In the genomic region with DNA sequence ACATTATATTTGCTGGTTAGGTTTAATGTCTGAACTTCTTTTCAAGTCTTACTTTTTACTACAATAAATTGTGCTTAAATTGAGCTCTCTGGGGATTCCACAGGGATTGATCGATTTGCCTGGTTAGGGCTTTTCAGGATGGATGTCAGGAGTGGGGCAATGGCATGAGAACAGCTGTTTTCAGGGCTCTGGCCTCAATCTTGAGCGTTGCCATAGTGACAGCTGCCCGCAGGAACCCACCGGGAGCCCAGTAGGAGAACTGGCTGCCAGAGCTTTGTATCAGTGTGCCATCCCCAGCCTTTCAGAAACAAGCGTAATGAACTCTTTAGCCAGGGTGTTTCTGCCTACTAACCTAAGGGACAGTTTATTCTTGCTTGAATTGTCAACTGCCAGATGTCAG, we compare ENCODE assay signal across 24 cellular contexts.
DNase-seq lines count a peak whose midpoint lies in the region; ATAC-seq and TF ChIP-seq lines count a peak whose summit lies in the region.
"Had no signal": no experiment of that assay in that cellular context is flagged by ENCODE, and none has a peak within 500 bp of the region (broad histone marks: within the 10 kb centered on the region; RNA-seq: fewer than 3 reads in every experiment).

No MANE protein-coding gene starts in this region.

- no peaks in the 10 kb centered on the region for H3K36me3 Mint-ChIP-seq in neural progenitor cell
- H3K36me3 Mint-ChIP-seq: activated CD8-positive, alpha-beta memory T cell treated with anti-CD3 and anti-CD28 coated beads, Interleukin-2, amount 10 ng/mL, durations not matched to agents 7 days and 5 days; CD4-positive, alpha-beta memory T cell; naive thymus-derived CD4-positive, alpha-beta T cell had no signal

- no peaks in the 10 kb centered on the region for H3F3A ChIP-seq in MM.1S (ENCODE audit: insufficient read depth, low read length)
- peaks cover 37% of the 10 kb centered on the region for H3F3A ChIP-seq in neural progenitor cell (ENCODE audit: low read depth)

- H4K20me1 ChIP-seq in MM.1S (ENCODE audit: insufficient read depth, low read length), result no peaks in the 10 kb centered on the region
- H4K20me1 ChIP-seq in neural progenitor cell (ENCODE audit: low read depth), result no peaks in the 10 kb centered on the region

- 82 to 92% methylated on average over 5 of the region's 5 CpGs for WGBS in sigmoid colon, 2 donors

- H3K9ac ChIP-seq in MM.1S (ENCODE audit: low read length), result no peak overlapping the region
- no peak overlapping the region for H3K9ac ChIP-seq in neural progenitor cell

- no peak for ATAC-seq in GM21447 (IDR thresholded peaks at IDR 0.05; ENCODE audit: unreplicated experiment)
- ATAC-seq: activated CD8-positive, alpha-beta memory T cell treated with anti-CD3 and anti-CD28 coated beads, Interleukin-2, amount 10 ng/mL, durations not matched to agents 7 days and 5 days; naive thymus-derived CD4-positive, alpha-beta T cell had no signal

- peaks cover 4% of the 10 kb centered on the region for H3K9me3 Mint-ChIP-seq in neural progenitor cell
- H3K9me3 Mint-ChIP-seq: activated CD4-positive, alpha-beta T cell treated with anti-CD3 and anti-CD28 coated beads, Interleukin-2, amount 10 ng/mL, durations not matched to agents 7 days and 5 days; CD4-positive, alpha-beta memory T cell; naive thymus-derived CD4-positive, alpha-beta T cell had no signal

- peaks cover 4% of the 10 kb centered on the region for H3K27me3 Mint-ChIP-seq in neural progenitor cell (ENCODE audit: insufficient read depth, low read depth)

- intact Hi-C loops in sigmoid colon (cut with DNase I), result no loop called here

- H3K4me1 Mint-ChIP-seq in neural progenitor cell, result peaks cover 45% of the 10 kb centered on the region
- H3K4me1 Mint-ChIP-seq: activated CD4-positive, alpha-beta T cell treated with anti-CD3 and anti-CD28 coated beads, Interleukin-2, amount 10 ng/mL, durations not matched to agents 7 days and 5 days; activated CD8-positive, alpha-beta memory T cell treated with anti-CD3 and anti-CD28 coated beads, Interleukin-2, amount 10 ng/mL, durations not matched to agents 7 days and 5 days; CD4-positive, alpha-beta memory T cell; naive thymus-derived CD4-positive, alpha-beta T cell had no signal

- H3K4me3 Mint-ChIP-seq in neural progenitor cell, result peak overlapping the region; percentile 28
- H3K4me3 Mint-ChIP-seq: activated CD4-positive, alpha-beta T cell treated with anti-CD3 and anti-CD28 coated beads, Interleukin-2, amount 10 ng/mL, durations not matched to agents 7 days and 5 days; activated CD8-positive, alpha-beta memory T cell treated with anti-CD3 and anti-CD28 coated beads, Interleukin-2, amount 10 ng/mL, durations not matched to agents 7 days and 5 days; CD4-positive, alpha-beta memory T cell; naive thymus-derived CD4-positive, alpha-beta T cell had no signal

- H3K79me2 ChIP-seq in MM.1S (ENCODE audit: low read length) (no peaks in the 10 kb centered on the region), neural progenitor cell (ENCODE audit: low read depth) (no peaks in the 10 kb centered on the region)

- no peaks in the 10 kb centered on the region for H3K36me3 ChIP-seq in MM.1S (replicated peaks; ENCODE audit: insufficient read depth, low read length)
- H3K36me3 ChIP-seq in neural progenitor cell, result no peaks in the 10 kb centered on the region
- no peaks in the 10 kb centered on the region for H3K36me3 ChIP-seq in sigmoid colon
- H3K36me3 ChIP-seq: left ventricle myocardium inferior, stomach, thyroid gland, vagina, WERI-Rb-1 had no signal

- no peak for TF ChIP-seq POLR2A in sigmoid colon (IDR thresholded peaks at IDR 0.05)

- no peaks in the 10 kb centered on the region for H3K9me2 ChIP-seq in MM.1S (replicated peaks; ENCODE audit: insufficient read depth, low read length)

- H3K4me3 ChIP-seq in MM.1S (ENCODE audit: low read length) (no peak overlapping the region), neural progenitor cell (no peak overlapping the region), sigmoid colon (no peak overlapping the region)
- H3K4me3 ChIP-seq: left ventricle myocardium inferior, stomach, thyroid gland, vagina had no signal

- H3K4me2 ChIP-seq in MM.1S (ENCODE audit: low read depth, low read length) (peak overlapping the region; percentile 38; the same call in 1 of the 2 replicates), neural progenitor cell (peak overlapping the region; percentile 15)

- H3K4me1 ChIP-seq in MM.1S (ENCODE audit: low read length) (peaks cover 23% of the 10 kb centered on the region), neural progenitor cell (peaks cover 52% of the 10 kb centered on the region), sigmoid colon (no peaks in the 10 kb centered on the region)
- H3K4me1 ChIP-seq: stomach, vagina had no signal

- H3K9me3 ChIP-seq in MM.1S (replicated peaks; ENCODE audit: insufficient read depth, low read length) (no peaks in the 10 kb centered on the region), neural progenitor cell (ENCODE audit: low read depth) (no peaks in the 10 kb centered on the region), sigmoid colon (no peaks in the 10 kb centered on the region)
- H3K9me3 ChIP-seq: left ventricle myocardium inferior, stomach, thyroid gland, vagina had no signal

- no peak for TF ChIP-seq CTCF in MM.1S (IDR thresholded peaks at IDR 0.05; ENCODE audit: low read length)
- no peak for TF ChIP-seq CTCF in neural progenitor cell (IDR thresholded peaks at IDR 0.05)
- TF ChIP-seq CTCF in sigmoid colon (IDR thresholded peaks at IDR 0.05), result no peak

- H2AFZ ChIP-seq in MM.1S (ENCODE audit: low read length) (peak overlapping the region; percentile 29), neural progenitor cell (replicated peaks) (no peak overlapping the region)

- DNase-seq in NCI-H1694 treated with DMSO at 0.1 percent for 48 hours (lab: John Stamatoyannopoulos, UW) (peak; percentile 28), NCI-H1694 (lab: John Stamatoyannopoulos, UW) (no peak), MM.1S (no peak), ecto neural progenitor cell (ENCODE audit: low spot score) (peak; percentile 58), neural progenitor cell (ENCODE audit: low spot score) (peak; percentile 58), KG1 (lab: John Stamatoyannopoulos, UW) (no peak), sigmoid colon (no peak)
- DNase-seq: activated CD4-positive, alpha-beta T cell treated with anti-CD3 and anti-CD28 coated beads, Interleukin-2, amount 10 ng/mL, durations not matched to agents 7 days and 5 days; activated CD8-positive, alpha-beta memory T cell treated with anti-CD3 and anti-CD28 coated beads, Interleukin-2, amount 10 ng/mL, durations not matched to agents 7 days and 5 days; activated naive CD4-positive, alpha-beta T cell; activated T-cell treated with anti-CD3 and anti-CD28 coated beads, Interleukin-2, amount 50 U/mL, for 48 hours; CD4-positive, alpha-beta memory T cell; islet precursor cell; left ventricle myocardium inferior; naive thymus-derived CD4-positive, alpha-beta T cell; NCI-H1436; NCI-H226; OCI-M1; stimulated activated CD4-positive, alpha-beta T cell treated with anti-CD3 and anti-CD28 coated beads, Interleukin-1b, Interleukin-23, amount 100 ng/mL, for 48 hours; stomach; thyroid gland; WERI-Rb-1 had no signal

- H3K27me3 ChIP-seq in MM.1S (replicated peaks; ENCODE audit: insufficient read depth, low read length), result no peaks in the 10 kb centered on the region
- no peaks in the 10 kb centered on the region for H3K27me3 ChIP-seq in neural progenitor cell
- no peaks in the 10 kb centered on the region for H3K27me3 ChIP-seq in sigmoid colon
- H3K27me3 ChIP-seq: stomach, thyroid gland, vagina had no signal

- TF ChIP-seq EP300 in sigmoid colon (IDR thresholded peaks at IDR 0.05), result no peak

- H3K27ac ChIP-seq in MM.1S (ENCODE audit: low read length) (peak overlapping the region; percentile 28; the same call in 1 of the 2 replicates), neural progenitor cell (peak overlapping the region; percentile 85), sigmoid colon (no peak overlapping the region)
- H3K27ac ChIP-seq: left ventricle myocardium inferior, stomach, thyroid gland, vagina, WERI-Rb-1 had no signal

- H3K27ac Mint-ChIP-seq in neural progenitor cell, result peak overlapping the region; percentile 57
- H3K27ac Mint-ChIP-seq: activated CD4-positive, alpha-beta T cell treated with anti-CD3 and anti-CD28 coated beads, Interleukin-2, amount 10 ng/mL, durations not matched to agents 7 days and 5 days; activated CD8-positive, alpha-beta memory T cell treated with anti-CD3 and anti-CD28 coated beads, Interleukin-2, amount 10 ng/mL, durations not matched to agents 7 days and 5 days; CD4-positive, alpha-beta memory T cell; naive thymus-derived CD4-positive, alpha-beta T cell had no signal

Comparison
In these comparisons a context has a peak if more than half of its experiments do, and no peak if none do; other contexts are left out.
1. DNase-seq: peak in NCI-H1694 treated with DMSO at 0.1 percent for 48 hours (single experiment), ecto neural progenitor cell (single experiment) and neural progenitor cell (single experiment); none in NCI-H1694 (single experiment), MM.1S (single experiment), KG1 (single experiment) and sigmoid colon (single experiment).
2. H3K27ac ChIP-seq: peak in MM.1S (single experiment) and neural progenitor cell (single experiment); none in sigmoid colon (0 of 4).